1 cellular context compared by ENCODE assay signal in genomic region chr22:42601879-42602465, GRCh38.
TF ChIP-seq lines count a peak whose summit lies in the region.

No MANE protein-coding gene starts in this region.

TF ChIP-seq in HepG2, 621 proteins besides CTCF, POLR2A, EP300 and RAD21 (continued from another document and continues in another):
- peak in 1 of 2 experiments; percentile 46; a peak in 1 of 4 replicates for TF ChIP-seq REST (IDR thresholded peaks at IDR 0.05; ENCODE audit: borderline replicate concordance in 1 of 2, low read depth in 1 of 2, low read length in 2 of 2)
- TF ChIP-seq HMGXB4 (CRISPR knock-in tag; IDR thresholded peaks at IDR 0.05; ENCODE audit: borderline replicate concordance in 1 of 2, low read depth in 1 of 2): 0 out of 4 replicates have a peak, but pooled peaks of 1 of the 2 experiments have one; percentile 24
- no peak for TF ChIP-seq FOXM1 (CRISPR knock-in tag; IDR thresholded peaks at IDR 0.05)
- TF ChIP-seq TERF1 (CRISPR knock-in tag; IDR thresholded peaks at IDR 0.05): no peak
- no peak for TF ChIP-seq ZEB1 (IDR thresholded peaks at IDR 0.05; ENCODE audit: insufficient replicate concordance, low read depth)
- no peak for TF ChIP-seq ATF5 (CRISPR knock-in tag; IDR thresholded peaks at IDR 0.05; ENCODE audit: low read depth)
- no peak for TF ChIP-seq ZNF800 (CRISPR knock-in tag; IDR thresholded peaks at IDR 0.05)
- no peak for TF ChIP-seq ZSCAN29 (CRISPR knock-in tag; conservative IDR thresholded peaks at IDR 0.05)
- TF ChIP-seq ZNF251 (CRISPR knock-in tag; IDR thresholded peaks at IDR 0.05): no peak
- no peak for TF ChIP-seq ZHX2 (IDR thresholded peaks at IDR 0.05; ENCODE audit: low read depth)
- no peak for TF ChIP-seq ZHX2 (CRISPR knock-in tag; IDR thresholded peaks at IDR 0.05; ENCODE audit: borderline replicate concordance)
- 0 out of 2 replicates have a peak, but pooled peaks have one; percentile 26 for TF ChIP-seq ZBTB4 (CRISPR knock-in tag; IDR thresholded peaks at IDR 0.05; ENCODE audit: borderline replicate concordance)
- TF ChIP-seq JUND (CRISPR knock-in tag; IDR thresholded peaks at IDR 0.05): no peak
- TF ChIP-seq ZNF484 (CRISPR knock-in tag; IDR thresholded peaks at IDR 0.05; ENCODE audit: borderline replicate concordance, low read depth): no peak
- TF ChIP-seq NFIC (IDR thresholded peaks at IDR 0.05; ENCODE audit: low read length): 0 out of 2 replicates have a peak, but pooled peaks have one; percentile 31
- no peak for TF ChIP-seq BATF2 (CRISPR knock-in tag; IDR thresholded peaks at IDR 0.05)
- TF ChIP-seq SYNCRIP (IDR thresholded peaks at IDR 0.05; ENCODE audit: insufficient read depth, low read depth, low read length): no peak
- TF ChIP-seq CBX2 (IDR thresholded peaks at IDR 0.05; ENCODE audit: low read depth, low read length): no peak
- no peak for TF ChIP-seq CBX2 (CRISPR knock-in tag; IDR thresholded peaks at IDR 0.05; ENCODE audit: low read depth)
- no peak for TF ChIP-seq CBX1 (IDR thresholded peaks at IDR 0.05; ENCODE audit: low read depth)
- TF ChIP-seq ZNF326 (CRISPR knock-in tag; IDR thresholded peaks at IDR 0.05; ENCODE audit: borderline replicate concordance): no peak
- TF ChIP-seq ZNF34 (CRISPR knock-in tag; IDR thresholded peaks at IDR 0.05; ENCODE audit: borderline replicate concordance): no peak
- peak; percentile 84 for TF ChIP-seq ZNF317 (CRISPR knock-in tag; IDR thresholded peaks at IDR 0.05)
- TF ChIP-seq USF2 (IDR thresholded peaks at IDR 0.05; ENCODE audit: low read depth, low read length): no peak
- no peak for TF ChIP-seq USF2 (CRISPR knock-in tag; IDR thresholded peaks at IDR 0.05; ENCODE audit: borderline replicate concordance)
- peak; percentile 66; the same call in 1 of the 2 replicates for TF ChIP-seq TARDBP (CRISPR knock-in tag; IDR thresholded peaks at IDR 0.05)
- peak; percentile 25 for TF ChIP-seq ZNF18 (CRISPR knock-in tag; IDR thresholded peaks at IDR 0.05; ENCODE audit: insufficient replicate concordance)
- no peak; the same call in 1 of the 2 replicates for TF ChIP-seq AHR (CRISPR knock-in tag; IDR thresholded peaks at IDR 0.05)
